9 cellular contexts compared by ENCODE assay signal in genomic region chr1:169326644-169327316, GRCh38. TPM values are rescaled to one million over a fixed set of nuclear protein-coding genes. Genes with fewer than 3 reads are reported as not detected.
A peak's percentile ranks its signal among the peaks of the same experiment; 100 is the strongest.
DNase-seq lines count a peak whose midpoint lies in the region; ATAC-seq and TF ChIP-seq lines count a peak whose summit lies in the region.
"Had no signal": no experiment of that assay in that cellular context is flagged by ENCODE, and none has a peak within 500 bp of the region (broad histone marks: within the 10 kb centered on the region; RNA-seq: fewer than 3 reads in every experiment).

No MANE protein-coding gene starts in this region.

- CTCF ChIA-PET in CD8-positive, alpha-beta memory T cell (lab: Charles Lee) = no interaction called here

- H3K27ac ChIP-seq in CD8-positive, alpha-beta memory T cell (ENCODE audit: low read depth, low read length) = no peak overlapping the region
- no peak overlapping the region for H3K27ac ChIP-seq in SJCRH30
- H3K27ac ChIP-seq: SK-N-MC had no signal

- peaks cover 5 to 19% (median 14%) of the 10 kb centered on the region in 3 donors for H3K4me1 Mint-ChIP-seq in CD8-positive, alpha-beta memory T cell

- POLR2A ChIA-PET in CD8-positive, alpha-beta memory T cell (lab: Charles Lee) = no interaction called here

- H3K27me3 Mint-ChIP-seq in CD8-positive, alpha-beta memory T cell = no peaks in the 10 kb centered on the region

- no peak for TF ChIP-seq CTCF in GM12865 (IDR thresholded peaks at IDR 0.05; ENCODE audit: insufficient read depth, low read depth, low read length, missing control alignments)
- TF ChIP-seq CTCF in epithelial cell of esophagus (IDR thresholded peaks at IDR 0.05; ENCODE audit: insufficient read depth, low read depth, low read length, missing control alignments) = no peak

- no peak overlapping the region for H3K4me3 Mint-ChIP-seq in CD8-positive, alpha-beta memory T cell

- DNase-seq in GM12865 (ENCODE audit: low read depth) (peak; percentile 36), epithelial cell of esophagus (ENCODE audit: low read depth) (peak; percentile 54), Right ventricle myocardium superior (no peak), SJCRH30 (no peak)
- no peak for DNase-seq in CD8-positive, alpha-beta memory T cell
- DNase-seq in activated CD8-positive, alpha-beta memory T cell treated with anti-CD3 and anti-CD28 coated beads, Interleukin-2, amount 50 U/mL, for 4 hours = no peak

- no peaks in the 10 kb centered on the region for H3K36me3 ChIP-seq in CD8-positive, alpha-beta memory T cell (ENCODE audit: insufficient read depth, low read length)
- no peaks in the 10 kb centered on the region for H3K36me3 ChIP-seq in SJCRH30

- peaks cover 6% of the 10 kb centered on the region for H3K4me1 ChIP-seq in CD8-positive, alpha-beta memory T cell (ENCODE audit: insufficient read depth, low read length)
- H3K4me1 ChIP-seq in SJCRH30 = no peaks in the 10 kb centered on the region

- no peak overlapping the region for H3K27ac Mint-ChIP-seq in CD8-positive, alpha-beta memory T cell

- H3K27me3 ChIP-seq in CD8-positive, alpha-beta memory T cell (ENCODE audit: insufficient read depth, low read length, poor library complexity, severe bottlenecking) = no peaks in the 10 kb centered on the region
- H3K27me3 ChIP-seq in SJCRH30 = no peaks in the 10 kb centered on the region

- ATAC-seq in GM21447 (IDR thresholded peaks at IDR 0.05; ENCODE audit: unreplicated experiment) (peak; percentile 98), HG03469 (IDR thresholded peaks at IDR 0.05; ENCODE audit: unreplicated experiment) (peak; percentile 96), Right ventricle myocardium superior (ENCODE audit: poor library complexity) (no peak)

- H3K4me3 ChIP-seq in GM12865 (ENCODE audit: low read depth, low read length) = no peak overlapping the region
- H3K4me3 ChIP-seq in epithelial cell of esophagus (ENCODE audit: low read length) = no peak overlapping the region
- H3K4me3 ChIP-seq in CD8-positive, alpha-beta memory T cell (ENCODE audit: low read length) = no peak overlapping the region
- H3K4me3 ChIP-seq in SJCRH30 = no peak overlapping the region
- H3K4me3 ChIP-seq: SK-N-MC had no signal

- H3K9me3 ChIP-seq in CD8-positive, alpha-beta memory T cell (ENCODE audit: low read length) = no peaks in the 10 kb centered on the region
- 0 out of 2 replicates have a peak, but pooled peaks cover 3% of the 10 kb centered on the region for H3K9me3 ChIP-seq in SJCRH30 (replicated peaks)

- intact Hi-C loops in Right ventricle myocardium superior (cut with DNase I) = no loop called here

- H3K36me3 Mint-ChIP-seq in CD8-positive, alpha-beta memory T cell = peaks cover 10 to 38% (median 16%) of the 10 kb centered on the region in 3 donors

- H3K9me3 Mint-ChIP-seq in CD8-positive, alpha-beta memory T cell = peaks cover 12 to 26% (median 18%) of the 10 kb centered on the region in 5 donors

RNA-seq across cellular contexts. Expression of gene NME7, which starts 40.8 kb away (rescaled TPM):
- 10 to 100 TPM; 21.7 to 25.3 TPM for total RNA-seq in CD8-positive, alpha-beta memory T cell
- 28.3 TPM for polyA plus RNA-seq in CD8-positive, alpha-beta memory T cell
- total RNA-seq in Right ventricle myocardium superior = 10.6 TPM
- total RNA-seq in SJCRH30 (2014; rRNA removed; shearing (Covaris generic)) = 15.5 and 20.7 TPM in 2 replicates

RNA-seq across cellular contexts. Expression of gene BLZF1, which starts 41.2 kb away (rescaled TPM):
- 10 to 100 TPM; 13.5 to 17.4 TPM for total RNA-seq in CD8-positive, alpha-beta memory T cell
- 14.0 TPM for polyA plus RNA-seq in CD8-positive, alpha-beta memory T cell
- 24.0 TPM for total RNA-seq in Right ventricle myocardium superior
- 13.9 and 20.4 TPM in 2 replicates for total RNA-seq in SJCRH30 (2014; rRNA removed; shearing (Covaris generic))

Comparison
In these comparisons a context has a peak if more than half of its experiments do, and no peak if none do; other contexts are left out.
1. DNase-seq: peak in GM12865 (single experiment) and epithelial cell of esophagus (single experiment); none in CD8-positive, alpha-beta memory T cell (0 of 5), Right ventricle myocardium superior (single experiment), activated CD8-positive, alpha-beta memory T cell treated with anti-CD3 and anti-CD28 coated beads, Interleukin-2, amount 50 U/mL, for 4 hours (single experiment) and SJCRH30 (0 of 2).